ENCODE assay signal across 13 cellular contexts in genomic region chr14:75298187-75298985, GRCh38. TPM values are rescaled to one million over a fixed set of nuclear protein-coding genes. Genes with fewer than 3 reads are reported as not detected.
DNase-seq lines count a peak whose midpoint lies in the region; ATAC-seq, FAIRE-seq and TF ChIP-seq lines count a peak whose summit lies in the region.
"Had no signal": no experiment of that assay in that cellular context is flagged by ENCODE, and none has a peak within 500 bp of the region (broad histone marks: within the 10 kb centered on the region; RNA-seq: fewer than 3 reads in every experiment).

No MANE protein-coding gene starts in this region.

- no peak overlapping the region for H3K4me3 ChIP-seq in fibroblast of the aortic adventitia (ENCODE audit: low read depth, low read length)

- peak overlapping the region; percentile 24 to 81 for H3K27ac Mint-ChIP-seq in natural killer cell treated with Interleukin-12 subunit alpha and Interleukin-12 subunit beta and Interleukin-15 and Interleukin-18, amount 100 ng/mL, for 72 hours
- peak overlapping the region in 1 of 2 donors; percentile 13 for H3K27ac Mint-ChIP-seq in natural killer cell

- peaks cover 0 to under 1% of the 10 kb centered on the region in 2 donors for H3K27me3 Mint-ChIP-seq in natural killer cell treated with Interleukin-12 subunit alpha and Interleukin-12 subunit beta and Interleukin-15 and Interleukin-18, amount 100 ng/mL, for 72 hours
- H3K27me3 Mint-ChIP-seq in natural killer cell (ENCODE audit: low read depth in 2 of 2) = no peaks in the 10 kb centered on the region

- no peak for ATAC-seq in natural killer cell treated with Interleukin-12 subunit alpha and Interleukin-12 subunit beta and Interleukin-15 and Interleukin-18, amount 100 ng/mL, for 72 hours
- ATAC-seq in natural killer cell = no peak
- ATAC-seq in omental fat pad (ENCODE audit: low FRiP score) = peak; percentile 40
- no peak for ATAC-seq in GM18511 (IDR thresholded peaks at IDR 0.05; ENCODE audit: unreplicated experiment)

- no peak overlapping the region for H3K4me3 Mint-ChIP-seq in natural killer cell treated with Interleukin-12 subunit alpha and Interleukin-12 subunit beta and Interleukin-15 and Interleukin-18, amount 100 ng/mL, for 72 hours
- no peak overlapping the region for H3K4me3 Mint-ChIP-seq in natural killer cell

- intact Hi-C loops in natural killer cell (cut with micrococcal nuclease) = loop anchor here (10.0 kb wide), 1 partner anchor 684 kb away; the partner anchor contains the start of gene LTBP2

- peaks cover 38 to 42% of the 10 kb centered on the region in 2 donors for H3K4me1 Mint-ChIP-seq in natural killer cell treated with Interleukin-12 subunit alpha and Interleukin-12 subunit beta and Interleukin-15 and Interleukin-18, amount 100 ng/mL, for 72 hours (ENCODE audit: low read depth in 2 of 2)
- H3K4me1 Mint-ChIP-seq in natural killer cell = peaks cover 12 to 21% of the 10 kb centered on the region in 2 donors

- no peaks in the 10 kb centered on the region for H3K9me3 Mint-ChIP-seq in natural killer cell treated with Interleukin-12 subunit alpha and Interleukin-12 subunit beta and Interleukin-15 and Interleukin-18, amount 100 ng/mL, for 72 hours
- H3K9me3 Mint-ChIP-seq in natural killer cell = no peaks in the 10 kb centered on the region

- FAIRE-seq in HTR-8/SVneo (lab: Jason Lieb, UNC) = no peak
- FAIRE-seq: GM18507 had no signal

- no peak for TF ChIP-seq CTCF in natural killer cell (IDR thresholded peaks at IDR 0.05)
- no peak for TF ChIP-seq CTCF in fibroblast of the aortic adventitia (IDR thresholded peaks at IDR 0.05; ENCODE audit: insufficient read depth, low read length)
- TF ChIP-seq CTCF in omental fat pad (IDR thresholded peaks at IDR 0.05) = no peak

- no peaks in the 10 kb centered on the region for H3K36me3 Mint-ChIP-seq in natural killer cell treated with Interleukin-12 subunit alpha and Interleukin-12 subunit beta and Interleukin-15 and Interleukin-18, amount 100 ng/mL, for 72 hours
- H3K36me3 Mint-ChIP-seq in natural killer cell = no peaks in the 10 kb centered on the region

- DNase-seq in natural killer cell treated with Interleukin-12 subunit alpha and Interleukin-12 subunit beta and Interleukin-15 and Interleukin-18, amount 100 ng/mL, for 72 hours (ENCODE audit: low spot score) = no peak
- DNase-seq in natural killer cell (no peak), fibroblast of the aortic adventitia (ENCODE audit: low read depth) (peak; percentile 49), omental fat pad (ENCODE audit: low spot score) (no peak), HTR-8/SVneo (ENCODE audit: insufficient read length, low spot score) (no peak), NCI-H1930 (lab: John Stamatoyannopoulos, UW) (no peak)
- DNase-seq in stimulated activated CD4-positive, alpha-beta T cell treated with anti-CD3 and anti-CD28 coated beads, Interleukin-2, amount 100 ng/mL, for 48 hours = no peak
- DNase-seq: ACHN, DND-41, NCI-H510A, T-helper 2 cell had no signal

RNA-seq across cellular contexts. Expression of gene FOS, which starts 19.8 kb away (rescaled TPM):
- 10 to 100 TPM; 25.3 to 35.2 TPM for total RNA-seq in natural killer cell treated with Interleukin-12 subunit alpha and Interleukin-12 subunit beta and Interleukin-15 and Interleukin-18, amount 100 ng/mL, for 72 hours
- total RNA-seq in natural killer cell (1,000 to 10,000 TPM; 2,527 to 3,257 (median 3,104) TPM), fibroblast of the aortic adventitia (ENCODE audit: low replicate concordance) (1.4 and 26.2 TPM in 2 replicates), omental fat pad (1,000 to 10,000 TPM in 3 of 4 donors, 100 to 1,000 TPM in 1; 935 to 2,479 (median 2,174) TPM)

Comparison
In these comparisons a context has a peak if more than half of its experiments do, and no peak if none do; other contexts are left out.
1. RNA of gene FOS, which starts 19.8 kb away (total RNA-seq): 2,527 to 3,257 TPM in natural killer cell and 935 to 2,479 TPM in omental fat pad; 25.3 to 35.2 TPM in natural killer cell treated with Interleukin-12 subunit alpha and Interleukin-12 subunit beta and Interleukin-15 and Interleukin-18, amount 100 ng/mL, for 72 hours and 1.4 to 26.2 TPM in fibroblast of the aortic adventitia; every median in the first group is over 10 times any median in the second.